In the genomic region with DNA sequence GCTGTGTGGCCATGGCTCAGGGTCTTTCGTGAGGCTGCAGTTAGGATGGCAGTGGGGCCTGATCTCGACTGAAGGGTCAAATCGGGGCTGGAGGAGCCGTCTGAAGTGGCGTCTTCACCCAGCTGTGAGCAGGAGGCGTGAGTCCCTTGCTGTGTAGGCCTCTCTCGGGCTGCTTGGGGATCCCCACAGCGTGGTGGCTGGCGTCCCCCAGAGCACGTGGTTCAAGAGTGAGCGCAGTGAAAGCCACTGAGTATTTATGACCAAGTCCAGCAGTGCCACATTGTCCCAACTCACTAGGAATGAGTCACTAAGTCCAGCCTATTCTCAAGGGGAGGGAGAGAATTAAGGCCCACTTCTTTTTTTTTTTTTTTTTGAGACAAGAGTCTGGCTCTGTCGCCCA, we compare ENCODE assay signal across 30 cellular contexts. TPM values are rescaled to one million over a fixed set of nuclear protein-coding genes. Genes with fewer than 3 reads are reported as not detected.
DNase-seq lines count a peak whose midpoint lies in the region; ATAC-seq, FAIRE-seq and TF ChIP-seq lines count a peak whose summit lies in the region.
"Had no signal": no experiment of that assay in that cellular context is flagged by ENCODE, and none has a peak within 500 bp of the region (broad histone marks: within the 10 kb centered on the region; RNA-seq: fewer than 3 reads in every experiment).

No MANE protein-coding gene starts in this region.

- H2AFZ ChIP-seq in KMS-11 (ENCODE audit: low read depth) (no peak overlapping the region), GM12878 (ENCODE audit: control insufficient read depth, low read depth, low read length) (peak overlapping the region; percentile 12)

- H3K4me1 Mint-ChIP-seq in activated CD8-positive, alpha-beta memory T cell treated with anti-CD3 and anti-CD28 coated beads, Interleukin-2, amount 10 ng/mL, durations not matched to agents 7 days and 5 days, result peaks cover 27% of the 10 kb centered on the region

- no peak for FAIRE-seq in GM12878 (lab: Jason Lieb, UNC)
- FAIRE-seq: G401.6, RCC 7860 had no signal

- peaks cover 5% of the 10 kb centered on the region for H3K36me3 Mint-ChIP-seq in activated CD8-positive, alpha-beta memory T cell treated with anti-CD3 and anti-CD28 coated beads, Interleukin-2, amount 10 ng/mL, durations not matched to agents 7 days and 5 days
- H3K36me3 Mint-ChIP-seq: CD4-positive, alpha-beta memory T cell had no signal

- no peak overlapping the region for H3K9ac ChIP-seq in KMS-11
- H3K9ac ChIP-seq in GM12878 (ENCODE audit: control insufficient read depth, insufficient read depth, low read length), result no peak overlapping the region
- H3K9ac ChIP-seq: BLaER1 had no signal

- SMC1A ChIA-PET in GM12878 (lab: Charles Lee; ENCODE audit: uncharacterized antibody, unreplicated experiment), result interaction anchor here (0.6 to 3.5 kb wide), 13 partner anchors 11 to 259 kb away, joined by 3 to 44 read pairs (median 4); a partner anchor contains a TSS

- H3K4me1 ChIP-seq in KMS-11 (ENCODE audit: low read depth, poor library complexity, severe bottlenecking), result peaks cover 46% of the 10 kb centered on the region
- peaks cover 22% of the 10 kb centered on the region for H3K4me1 ChIP-seq in GM12878 (ENCODE audit: control insufficient read depth, insufficient read depth, low read length)

- H3K27me3 Mint-ChIP-seq in activated CD8-positive, alpha-beta memory T cell treated with anti-CD3 and anti-CD28 coated beads, Interleukin-2, amount 10 ng/mL, durations not matched to agents 7 days and 5 days, result peaks cover 14% of the 10 kb centered on the region
- H3K27me3 Mint-ChIP-seq: CD4-positive, alpha-beta memory T cell had no signal

- H3K27me3 ChIP-seq in KMS-11 (ENCODE audit: insufficient read depth, low read depth), result peaks cover 5% of the 10 kb centered on the region; the same call in 1 of the 2 replicates
- H3K27me3 ChIP-seq in GM12878 (replicated peaks in 1 of 2; ENCODE audit: control insufficient read depth in 2 of 2, insufficient read depth in 2 of 2, low read length in 1 of 2), result no peaks in the 10 kb centered on the region; a peak in 1 of 4 replicates
- H3K27me3 ChIP-seq: BLaER1 had no signal

- H3K4me2 ChIP-seq in KMS-11 (peak overlapping the region; percentile 29; the same call in 1 of the 2 replicates), GM12878 (ENCODE audit: control insufficient read depth, insufficient read depth) (no peak overlapping the region)

- H3K79me2 ChIP-seq in KMS-11 (ENCODE audit: insufficient read depth, low read depth) (no peaks in the 10 kb centered on the region), GM12878 (ENCODE audit: control insufficient read depth, insufficient read depth, low read length) (no peaks in the 10 kb centered on the region)

- TF ChIP-seq CTCF in KMS-11 (conservative IDR thresholded peaks at IDR 0.05; ENCODE audit: low read depth, low read length), result no peak
- TF ChIP-seq CTCF in GM12878 (IDR thresholded peaks at IDR 0.05 in 2 of 3, conservative IDR thresholded peaks at IDR 0.05 in 1 of 3; ENCODE audit: control insufficient read depth in 2 of 3, extremely low read depth in 1 of 3, insufficient read depth in 1 of 3, low read depth in 3 of 3, low read length in 3 of 3), result no peak

- intact Hi-C loops in GM12878 (cut with micrococcal nuclease; ENCODE audit: unreplicated experiment), result loop anchor here (1.0 to 2.0 kb wide), 3 partner anchors 45 to 161 kb away; a partner anchor contains a TSS

- H3K27ac ChIP-seq in KMS-11 (no peak overlapping the region), GM12878 (ENCODE audit: control insufficient read depth, insufficient read depth) (no peak overlapping the region)
- H3K27ac ChIP-seq: 22Rv1, HL-60 had no signal

- H3K36me3 ChIP-seq in KMS-11 (ENCODE audit: insufficient read depth) (no peaks in the 10 kb centered on the region), GM12878 (ENCODE audit: control insufficient read depth in 2 of 2, insufficient read depth in 2 of 2, low read length in 1 of 2) (no peaks in the 10 kb centered on the region)
- H3K36me3 ChIP-seq: BLaER1 had no signal

- no peaks in the 10 kb centered on the region for H3K9me3 ChIP-seq in GM12878 (replicated peaks; ENCODE audit: control insufficient read depth, insufficient read depth, low read length)
- H3K9me3 ChIP-seq: BLaER1, Caco-2 had no signal

- no peak for TF ChIP-seq RAD21 in GM12878 (IDR thresholded peaks at IDR 0.05; ENCODE audit: insufficient read depth, low read depth, low read length)

- peak; percentile 51 for DNase-seq in activated CD8-positive, alpha-beta memory T cell treated with anti-CD3 and anti-CD28 coated beads, Interleukin-2, amount 50 U/mL, for 48 hours
- no peak for DNase-seq in activated CD8-positive, alpha-beta memory T cell treated with anti-CD3 and anti-CD28 coated beads, Interleukin-2, amount 10 ng/mL, durations not matched to agents 7 days and 5 days
- DNase-seq in GM12878 (ENCODE audit: low read depth, low spot score) (no peak), NCI-H1105 (lab: John Stamatoyannopoulos, UW) (no peak), middle frontal gyrus (ENCODE audit: extremely low spot score, low spot score) (no peak)
- no peak for DNase-seq in activated CD4-positive, CD25-positive, alpha-beta regulatory T cell (lab: John Stamatoyannopoulos, UW)
- DNase-seq: ACHN; CD4-positive, alpha-beta memory T cell; DMS 273 treated with DMSO at 0.1 percent for 48 hours; DMS79 treated with DMSO at 0.1 percent for 48 hours; H9; HFFc6; KBM-7; NCI-H1417; NCI-H1694 treated with DMSO at 0.1 percent for 48 hours; NCI-H2081 treated with DMSO at 0.1 percent for 48 hours; NCI-H2171 treated with DMSO at 0.1 percent for 48 hours; NCI-H524 treated with DMSO at 0.1 percent for 48 hours; NCI-H82; OCI-M1; SHP77 had no signal

- H3K4me3 Mint-ChIP-seq in activated CD8-positive, alpha-beta memory T cell treated with anti-CD3 and anti-CD28 coated beads, Interleukin-2, amount 10 ng/mL, durations not matched to agents 7 days and 5 days, result no peak overlapping the region
- H3K4me3 Mint-ChIP-seq: H9; HFFc6; T-helper 1 cell treated with Interleukin-12 subunit alpha and Interleukin-12 subunit beta and Interleukin-4 antibody, amounts not matched to agents 30 μg/mL and 1 μg/mL, for 36 hours had no signal

- WGBS in GM12878 (ENCODE audit: insufficient coverage, insufficient replicate concordance, low lambda C conversion rate, missing lambda C conversion rate), result 13% methylated on average over 11 of the region's 12 CpGs

- H4K20me1 ChIP-seq in KMS-11 (ENCODE audit: insufficient read depth) (no peaks in the 10 kb centered on the region), GM12878 (ENCODE audit: control insufficient read depth, insufficient read depth) (no peaks in the 10 kb centered on the region)
- H4K20me1 ChIP-seq: BLaER1 had no signal

- no peak for TF ChIP-seq POLR2A in GM12878 (IDR thresholded peaks at IDR 0.05; ENCODE audit: low read depth, low read length)

- RAD21 ChIA-PET in GM12878 (lab: Charles Lee; ENCODE audit: unreplicated experiment), result interaction anchor here (0.6 to 3.9 kb wide), 13 partner anchors 10 to 169 kb away, joined by 3 to 60 read pairs (median 3); a partner anchor contains a TSS

- in situ Hi-C loops in GM12878 (cut with MboI), result loop anchor here (5.0 kb wide), 1 partner anchor 159 kb away; a partner anchor contains a TSS

- H3K4me3 ChIP-seq in KMS-11 (IDR thresholded peaks at IDR 0.05; ENCODE audit: insufficient read depth, low read depth, low read length) (no peak overlapping the region), GM12878 (no peak overlapping the region)
- H3K4me3 ChIP-seq: BLaER1 had no signal

- CTCF ChIA-PET in activated CD8-positive, alpha-beta memory T cell treated with anti-CD3 and anti-CD28 coated beads, Interleukin-2, amount 10 ng/mL, durations not matched to agents 7 days and 5 days (lab: Charles Lee), result interaction anchor here (0.5 to 5.6 kb wide), 36 partner anchors 9 to 182 kb away, joined by 3 to 93 read pairs (median 7); a partner anchor contains a TSS
- CTCF ChIA-PET in GM12878 (lab: Yijun Ruan, JAX), result interaction anchor here (0.6 to 6.9 kb wide), 31 partner anchors 11 to 262 kb away, joined by 3 to 119 read pairs (median 4); a partner anchor contains a TSS

- BruUV-seq in GM12878 (replicated peaks; lab: Mats Ljungman, UMichigan), result no TSS peak

- no peak for TF ChIP-seq EP300 in GM12878 (IDR thresholded peaks at IDR 0.05; ENCODE audit: borderline replicate concordance in 1 of 2, control insufficient read depth in 1 of 2, low read depth in 2 of 2, low read length in 2 of 2)

- no peaks in the 10 kb centered on the region for H3K9me3 Mint-ChIP-seq in activated CD8-positive, alpha-beta memory T cell treated with anti-CD3 and anti-CD28 coated beads, Interleukin-2, amount 10 ng/mL, durations not matched to agents 7 days and 5 days (ENCODE audit: low read depth)
- H3K9me3 Mint-ChIP-seq: CD4-positive, alpha-beta memory T cell; H9; HFFc6; T-helper 1 cell treated with Interleukin-12 subunit alpha and Interleukin-12 subunit beta and Interleukin-4 antibody, amounts not matched to agents 30 μg/mL and 1 μg/mL, for 36 hours had no signal

- POLR2A ChIA-PET in GM12878 (lab: Charles Lee), result interaction anchor here (0.6 to 5.2 kb wide), 5 partner anchors 11 to 286 kb away, joined by 3 to 49 read pairs (median 7); a partner anchor contains a TSS

- no peak overlapping the region for H3K27ac Mint-ChIP-seq in activated CD8-positive, alpha-beta memory T cell treated with anti-CD3 and anti-CD28 coated beads, Interleukin-2, amount 10 ng/mL, durations not matched to agents 7 days and 5 days
- H3K27ac Mint-ChIP-seq: HFFc6 had no signal

- ATAC-seq in activated CD8-positive, alpha-beta memory T cell treated with anti-CD3 and anti-CD28 coated beads, Interleukin-2, amount 10 ng/mL, durations not matched to agents 7 days and 5 days, result no peak
- ATAC-seq in GM12878 (peak; percentile 68), GM21723 (IDR thresholded peaks at IDR 0.05; ENCODE audit: unreplicated experiment) (no peak)

RNA-seq across cellular contexts. Expression of a gene that starts 11.7 kb away (rescaled TPM):
- total RNA-seq in activated CD8-positive, alpha-beta memory T cell treated with anti-CD3 and anti-CD28 coated beads, Interleukin-2, amount 10 ng/mL, durations not matched to agents 7 days and 5 days, result 100 to 1,000 TPM; 181 to 216 TPM
- total RNA-seq in GM12878 (2013; cell fraction: nucleolus; rRNA removed), result 211 and 247 TPM in 2 replicates
- total RNA-seq in GM12878 (2014; rRNA removed) (92.1 and 102 TPM in 2 replicates), GM12878 (2014; rRNA removed; fragmentation: Illumina TruSeq; extraction: Trizol) (47.1 and 52.7 TPM in 2 replicates), GM12878 (2021) (110 and 130 TPM in 2 replicates)
- polyA plus RNA-seq in GM12878 (2011; ENCODE audit: low read depth), result 79.7 TPM
- polyA plus RNA-seq in GM12878 (2011; rRNA removed) (70.2 and 87.7 TPM in 2 replicates), GM12878 (2014; fragmentation: Illumina TruSeq; extraction: Trizol) (42.7 and 82.1 TPM in 2 replicates), GM12878 (2014; fragmentation: Nextera tagmentation; extraction: Ambion mirVana) (10 to 100 TPM in 1 of 2 experiments, 1 to 10 TPM in 1; 8.4 to 22.5 TPM), GM12878 (2014; rRNA removed) (119 and 124 TPM in 2 replicates), GM12878 (2016; fragmentation: Nextera tagmentation; extraction: Ambion mirVana) (10 to 100 TPM; 91.1 to 96.6 TPM)
- polyA plus RNA-seq in GM12878 (2011; cell fraction: cytosol; rRNA removed), result 92.9 and 118 TPM in 2 replicates
- polyA plus RNA-seq in GM12878 (2011; cell fraction: nucleus; rRNA removed), result 274 and 357 TPM in 2 replicates
- 148 and 213 TPM in 2 replicates for polyA plus RNA-seq in GM12878 (2012)
- polyA minus RNA-seq in GM12878 (2011; rRNA and poly(A)+ RNA removed), result 51.9 and 78.2 TPM in 2 replicates
- 28.9 and 36.4 TPM in 2 replicates for polyA minus RNA-seq in GM12878 (2011; cell fraction: cytosol; rRNA and poly(A)+ RNA removed)
- 46.1 and 78.6 TPM in 2 replicates for polyA minus RNA-seq in GM12878 (2011; cell fraction: nucleus; rRNA and poly(A)+ RNA removed)

RNA-seq across cellular contexts. Expression of a gene that starts 33.4 kb away (rescaled TPM):
- total RNA-seq in activated CD8-positive, alpha-beta memory T cell treated with anti-CD3 and anti-CD28 coated beads, Interleukin-2, amount 10 ng/mL, durations not matched to agents 7 days and 5 days, result under 1 TPM; 0.44 to 0.80 TPM
- total RNA-seq in GM12878 (2013; cell fraction: nucleolus; rRNA removed), result 0.64 and 1.8 TPM in 2 replicates
- 0.05 and 0.23 TPM in 2 replicates for total RNA-seq in GM12878 (2014; rRNA removed)
- total RNA-seq in GM12878 (2014; rRNA removed; fragmentation: Illumina TruSeq; extraction: Trizol), result 0.27 and 0.32 TPM in 2 replicates
- 0.35 and 0.64 TPM in 2 replicates for total RNA-seq in GM12878 (2021)
- not detected for polyA plus RNA-seq in GM12878 (2011; ENCODE audit: low read depth)
- 0.04 TPM in 1 of 2 replicates, not detected in the other for polyA plus RNA-seq in GM12878 (2011; rRNA removed)
- polyA plus RNA-seq in GM12878 (2011; cell fraction: cytosol; rRNA removed), result 0.10 TPM in 1 of 2 replicates, not detected in the other
- polyA plus RNA-seq in GM12878 (2011; cell fraction: nucleus; rRNA removed), result 0.37 TPM in 2 replicates
- 0.15 and 0.17 TPM in 2 replicates for polyA plus RNA-seq in GM12878 (2012)
- 0.46 and 0.52 TPM in 2 replicates for polyA plus RNA-seq in GM12878 (2014; fragmentation: Illumina TruSeq; extraction: Trizol)
- polyA plus RNA-seq in GM12878 (2014; fragmentation: Nextera tagmentation; extraction: Ambion mirVana), result under 1 TPM; 0.03 to 0.18 TPM
- polyA plus RNA-seq in GM12878 (2014; rRNA removed), result 0.05 and 0.28 TPM in 2 replicates
- under 1 TPM in 1 of 2 experiments, not detected in 1; 0.56 TPM for polyA plus RNA-seq in GM12878 (2016; fragmentation: Nextera tagmentation; extraction: Ambion mirVana)
- polyA minus RNA-seq in GM12878 (2011; rRNA and poly(A)+ RNA removed), result 0.67 TPM in 1 of 2 replicates, not detected in the other
- 0.40 and 1.2 TPM in 2 replicates for polyA minus RNA-seq in GM12878 (2011; cell fraction: cytosol; rRNA and poly(A)+ RNA removed)
- 0.12 and 0.67 TPM in 2 replicates for polyA minus RNA-seq in GM12878 (2011; cell fraction: nucleus; rRNA and poly(A)+ RNA removed)

RNA-seq across cellular contexts. Expression of a gene that starts 45.2 kb away (rescaled TPM):
- 100 to 1,000 TPM; 135 to 202 TPM for total RNA-seq in activated CD8-positive, alpha-beta memory T cell treated with anti-CD3 and anti-CD28 coated beads, Interleukin-2, amount 10 ng/mL, durations not matched to agents 7 days and 5 days
- 206 and 230 TPM in 2 replicates for total RNA-seq in GM12878 (2013; cell fraction: nucleolus; rRNA removed)
- 46.8 and 57.7 TPM in 2 replicates for total RNA-seq in GM12878 (2014; rRNA removed)
- total RNA-seq in GM12878 (2014; rRNA removed; fragmentation: Illumina TruSeq; extraction: Trizol), result 32.0 and 32.1 TPM in 2 replicates
- total RNA-seq in GM12878 (2021), result 64.3 and 84.5 TPM in 2 replicates
- 19.4 TPM for polyA plus RNA-seq in GM12878 (2011; ENCODE audit: low read depth)
- polyA plus RNA-seq in GM12878 (2011; rRNA removed), result 35.5 and 57.6 TPM in 2 replicates
- polyA plus RNA-seq in GM12878 (2011; cell fraction: cytosol; rRNA removed), result 58.6 and 71.9 TPM in 2 replicates
- 314 and 366 TPM in 2 replicates for polyA plus RNA-seq in GM12878 (2011; cell fraction: nucleus; rRNA removed)
- 28.7 and 32.6 TPM in 2 replicates for polyA plus RNA-seq in GM12878 (2012)
- polyA plus RNA-seq in GM12878 (2014; fragmentation: Illumina TruSeq; extraction: Trizol), result 30.6 and 54.3 TPM in 2 replicates
- polyA plus RNA-seq in GM12878 (2014; fragmentation: Nextera tagmentation; extraction: Ambion mirVana), result 1 to 10 TPM; 4.7 to 6.9 TPM
- polyA plus RNA-seq in GM12878 (2014; rRNA removed), result 79.6 and 95.9 TPM in 2 replicates
- 10 to 100 TPM; 50.4 to 53.4 TPM for polyA plus RNA-seq in GM12878 (2016; fragmentation: Nextera tagmentation; extraction: Ambion mirVana)
- 86.9 and 95.3 TPM in 2 replicates for polyA minus RNA-seq in GM12878 (2011; rRNA and poly(A)+ RNA removed)
- 32.7 and 34.4 TPM in 2 replicates for polyA minus RNA-seq in GM12878 (2011; cell fraction: cytosol; rRNA and poly(A)+ RNA removed)
- polyA minus RNA-seq in GM12878 (2011; cell fraction: nucleus; rRNA and poly(A)+ RNA removed), result 98.0 and 181 TPM in 2 replicates

RNA-seq across cellular contexts. Expression of a gene that starts 57.0 kb away (rescaled TPM):
- total RNA-seq in activated CD8-positive, alpha-beta memory T cell treated with anti-CD3 and anti-CD28 coated beads, Interleukin-2, amount 10 ng/mL, durations not matched to agents 7 days and 5 days, result 1 to 10 TPM; 2.6 to 4.1 TPM
- 8.0 and 12.8 TPM in 2 replicates for total RNA-seq in GM12878 (2013; cell fraction: nucleolus; rRNA removed)
- total RNA-seq in GM12878 (2014; rRNA removed) (0.60 and 0.62 TPM in 2 replicates), GM12878 (2014; rRNA removed; fragmentation: Illumina TruSeq; extraction: Trizol) (0.28 and 0.40 TPM in 2 replicates), GM12878 (2021) (0.72 and 1.3 TPM in 2 replicates)
- 0.55 TPM for polyA plus RNA-seq in GM12878 (2011; ENCODE audit: low read depth)
- polyA plus RNA-seq in GM12878 (2011; rRNA removed) (0.68 and 1.0 TPM in 2 replicates), GM12878 (2014; fragmentation: Illumina TruSeq; extraction: Trizol) (0.50 TPM in 1 of 2 replicates, not detected in the other), GM12878 (2014; fragmentation: Nextera tagmentation; extraction: Ambion mirVana) (under 1 TPM; 0.06 to 0.07 TPM), GM12878 (2014; rRNA removed) (1.8 and 2.3 TPM in 2 replicates), GM12878 (2016; fragmentation: Nextera tagmentation; extraction: Ambion mirVana) (under 1 TPM; 0.18 to 0.40 TPM)
- polyA plus RNA-seq in GM12878 (2011; cell fraction: cytosol; rRNA removed), result 1.3 and 1.5 TPM in 2 replicates
- polyA plus RNA-seq in GM12878 (2011; cell fraction: nucleus; rRNA removed), result 11.5 and 15.2 TPM in 2 replicates
- 0.44 and 1.2 TPM in 2 replicates for polyA plus RNA-seq in GM12878 (2012)
- polyA minus RNA-seq in GM12878 (2011; rRNA and poly(A)+ RNA removed), result 1.8 and 2.8 TPM in 2 replicates
- 0.40 and 1.4 TPM in 2 replicates for polyA minus RNA-seq in GM12878 (2011; cell fraction: cytosol; rRNA and poly(A)+ RNA removed)
- polyA minus RNA-seq in GM12878 (2011; cell fraction: nucleus; rRNA and poly(A)+ RNA removed), result 1.8 and 4.1 TPM in 2 replicates
